13 cellular contexts compared by ENCODE assay signal in the genomic region with DNA sequence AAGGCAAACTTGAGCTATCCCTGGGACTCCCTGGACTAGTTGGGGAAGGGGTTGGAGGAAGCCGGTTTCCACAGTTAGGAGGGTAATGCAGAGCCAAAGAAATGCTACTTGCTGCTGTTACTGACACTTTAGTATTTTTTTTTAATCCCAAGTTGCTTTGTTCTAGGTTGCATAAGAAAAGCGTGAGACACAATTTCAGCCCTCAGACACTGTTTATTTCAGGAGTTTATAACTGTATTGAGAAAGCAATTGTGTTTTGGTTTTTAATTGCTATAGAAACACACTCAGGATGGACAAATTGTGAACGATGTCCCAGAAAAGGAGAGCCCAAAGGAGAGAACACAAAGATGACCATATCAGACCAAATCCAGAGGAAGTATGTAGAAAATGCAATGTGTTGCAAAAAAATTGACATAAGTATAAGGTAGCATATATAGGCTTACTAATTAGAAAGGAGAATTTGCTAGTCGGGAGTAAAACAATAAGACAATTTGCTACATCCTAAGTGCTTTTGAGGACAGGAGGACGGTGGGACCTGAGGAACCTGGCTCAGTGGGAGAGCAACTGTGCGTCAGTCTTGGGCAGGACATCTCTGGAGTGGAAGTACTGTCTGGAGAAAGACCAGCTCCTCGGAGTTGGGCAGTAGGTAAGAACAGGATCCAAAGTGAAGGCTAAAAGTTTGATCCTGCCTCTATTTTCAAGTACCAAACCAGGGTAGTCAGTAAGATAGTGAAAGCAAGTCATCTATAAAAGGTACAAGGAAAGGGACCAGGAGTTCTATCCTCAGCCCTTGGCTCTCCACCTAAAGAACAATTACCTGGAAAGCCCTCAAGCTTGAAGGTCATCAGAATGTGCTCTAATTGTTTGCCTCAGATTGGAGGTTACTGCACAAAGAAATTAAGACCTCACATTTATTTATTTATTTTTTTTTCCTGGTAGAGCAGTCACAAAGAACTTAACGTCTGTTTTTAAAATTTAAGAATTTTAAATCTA.
"Had no signal": no experiment of that assay in that cellular context is flagged by ENCODE, and none has a peak within 500 bp of the region (broad histone marks: within the 10 kb centered on the region; RNA-seq: fewer than 3 reads in every experiment).

No MANE protein-coding gene starts in this region.

- H3K9me3 Mint-ChIP-seq: T-helper 2 cell treated with Interferon-gamma antibody and Interleukin-4, amounts not matched to agents 5 μg/mL and 100 μg/mL, for 36 hours had no signal

- H3K4me1 Mint-ChIP-seq: nephron had no signal

- H3K27me3 Mint-ChIP-seq: activated CD4-positive, alpha-beta T cell treated with anti-CD3 and anti-CD28 coated beads, Interleukin-2, amount 10 ng/mL, durations not matched to agents 7 days and 5 days; stimulated activated naive CD8-positive, alpha-beta T cell treated with anti-CD3 and anti-CD28 coated beads, Interleukin-15, amount 100 ng/mL, for 72 hours had no signal

- H3K9me3 ChIP-seq: ascending aorta, mucosa of descending colon, testis had no signal

- DNase-seq: activated CD4-positive, alpha-beta T cell treated with anti-CD3 and anti-CD28 coated beads, Interleukin-2, amount 10 ng/mL, durations not matched to agents 7 days and 5 days; activated CD8-positive, alpha-beta memory T cell treated with anti-CD3 and anti-CD28 coated beads, Interleukin-2, amount 50 U/mL, for 48 hours; erythroblast; islet precursor cell; mammary epithelial cell; mucosa of descending colon; occipital lobe; stimulated activated naive CD8-positive, alpha-beta T cell treated with anti-CD3 and anti-CD28 coated beads, Interleukin-15, amount 100 ng/mL, for 72 hours; SW 1271; testis had no signal

- H3K27ac ChIP-seq: ascending aorta, testis had no signal

- H3K27ac Mint-ChIP-seq: activated CD4-positive, alpha-beta T cell treated with anti-CD3 and anti-CD28 coated beads, Interleukin-2, amount 10 ng/mL, durations not matched to agents 7 days and 5 days; nephron; T-helper 2 cell treated with Interferon-gamma antibody and Interleukin-4, amounts not matched to agents 5 μg/mL and 100 μg/mL, for 36 hours had no signal

- H3K4me1 ChIP-seq: ascending aorta, testis had no signal

- H3K27me3 ChIP-seq: ascending aorta, testis had no signal

- H3K4me3 Mint-ChIP-seq: activated CD4-positive, alpha-beta T cell treated with anti-CD3 and anti-CD28 coated beads, Interleukin-2, amount 10 ng/mL, durations not matched to agents 7 days and 5 days; nephron; stimulated activated naive CD8-positive, alpha-beta T cell treated with anti-CD3 and anti-CD28 coated beads, Interleukin-15, amount 100 ng/mL, for 72 hours; T-helper 2 cell treated with Interferon-gamma antibody and Interleukin-4, amounts not matched to agents 5 μg/mL and 100 μg/mL, for 36 hours had no signal

- ATAC-seq: mucosa of descending colon; stimulated activated naive CD8-positive, alpha-beta T cell treated with anti-CD3 and anti-CD28 coated beads, Interleukin-15, amount 100 ng/mL, for 72 hours had no signal

- H3K36me3 ChIP-seq: ascending aorta had no signal

- H3K4me3 ChIP-seq: ascending aorta, mucosa of descending colon, testis had no signal
